Comparison of ENCODE assay signal across 22 cellular contexts in genomic region chr15:91909574-91909973, GRCh38. TPM values are rescaled to one million over a fixed set of nuclear protein-coding genes. Genes with fewer than 3 reads are reported as not detected.
DNase-seq lines count a peak whose midpoint lies in the region; ATAC-seq, FAIRE-seq and TF ChIP-seq lines count a peak whose summit lies in the region.
"Had no signal": no experiment of that assay in that cellular context is flagged by ENCODE, and none has a peak within 500 bp of the region (broad histone marks: within the 10 kb centered on the region; RNA-seq: fewer than 3 reads in every experiment).

No MANE protein-coding gene starts in this region.

- H2BK120ac ChIP-seq in H1 (replicated peaks; ENCODE audit: low read depth, low read length) = no peak overlapping the region

- no peaks in the 10 kb centered on the region for H3F3A ChIP-seq in GM23338 (replicated peaks; ENCODE audit: low read depth)

- H3K9me3 ChIP-seq in H1 (ENCODE audit: insufficient read depth in 2 of 2, low read depth in 1 of 2, low read length in 1 of 2) (no peaks in the 10 kb centered on the region), body of pancreas (no peaks in the 10 kb centered on the region)
- H3K9me3 ChIP-seq: heart left ventricle, left lung had no signal

- intact Hi-C loops in body of pancreas (cut with DNase I) = no loop called here

- 90% methylated on average over 7 of the region's 7 CpGs; no CpG with 5 or more reads in 1 of the 2 experiments for WGBS in H1 (ENCODE audit: extremely low coverage in 1 of 2, insufficient coverage in 1 of 2, insufficient read length in 1 of 2, insufficient replicate concordance in 2 of 2, low coverage in 1 of 2, low lambda C conversion rate in 2 of 2, missing lambda C conversion rate in 1 of 2), 2 experiments
- WGBS in body of pancreas, 2 donors = 67 to 76% methylated on average over 7 of the region's 7 CpGs

- H3K9me2 ChIP-seq in GM23338 (ENCODE audit: insufficient read depth) = no peaks in the 10 kb centered on the region

- no peak overlapping the region for H2BK12ac ChIP-seq in H1 (ENCODE audit: low read depth, low read length)

- H3K36me3 ChIP-seq in GM23338 (ENCODE audit: insufficient read depth) (no peaks in the 10 kb centered on the region; the same call in 1 of the 2 replicates), H1 (ENCODE audit: control insufficient read depth in 2 of 4, insufficient read depth in 4 of 4, low read length in 3 of 4) (no peaks in the 10 kb centered on the region), body of pancreas (replicated peaks in 1 of 2; ENCODE audit: insufficient read depth in 1 of 2, low read depth in 2 of 2) (no peaks in the 10 kb centered on the region)

- ATAC-seq in GM23338 (peak; percentile 93), GM19023 (IDR thresholded peaks at IDR 0.05; ENCODE audit: unreplicated experiment) (no peak), body of pancreas (no peak)
- ATAC-seq: activated CD8-positive, alpha-beta memory T cell treated with anti-CD3 and anti-CD28 coated beads, Interleukin-2, amount 10 ng/mL, durations not matched to agents 7 days and 5 days; heart left ventricle; left lung; natural killer cell had no signal

- no peak overlapping the region for H3K14ac ChIP-seq in H1 (ENCODE audit: insufficient read length)

- H2BK5ac ChIP-seq in H1 (ENCODE audit: low read depth, low read length) = no peak overlapping the region

- H3K27ac Mint-ChIP-seq in GM23338 = peak overlapping the region; percentile 56; the same call in 1 of the 2 replicates
- H3K27ac Mint-ChIP-seq: activated CD4-positive, alpha-beta T cell treated with anti-CD3 and anti-CD28 coated beads, Interleukin-2, amount 10 ng/mL, durations not matched to agents 24 days and 14 days; activated CD8-positive, alpha-beta memory T cell treated with anti-CD3 and anti-CD28 coated beads, Interleukin-2, amount 10 ng/mL, durations not matched to agents 7 days and 5 days; activated naive CD4-positive, alpha-beta T cell treated with anti-CD3 and anti-CD28 coated beads, Interleukin-2, amount 50 U/mL, for 24 hours; activated T-helper 1 cell treated with anti-CD3 and anti-CD28 coated beads, Interleukin-12 subunit alpha, Interleukin-12 subunit beta, Interleukin-2, Interleukin-4 antibody, amounts not matched to agents 30 ng/mL and 10 ng/mL and 1 ng/mL, durations not matched to agents 14 hours and 24 hours and 36 hours; T-helper 1 cell treated with Interleukin-12 subunit alpha and Interleukin-12 subunit beta and Interleukin-4 antibody, amounts not matched to agents 30 μg/mL and 1 μg/mL, for 36 hours had no signal

- H3K36me3 Mint-ChIP-seq in GM23338 (ENCODE audit: low read depth) = no peaks in the 10 kb centered on the region
- H3K36me3 Mint-ChIP-seq: activated CD8-positive, alpha-beta memory T cell treated with anti-CD3 and anti-CD28 coated beads, Interleukin-2, amount 10 ng/mL, durations not matched to agents 7 days and 5 days; natural killer cell had no signal

- no peak overlapping the region for H2BK15ac ChIP-seq in H1 (ENCODE audit: low read length)

- no peak overlapping the region for H2AK5ac ChIP-seq in H1 (ENCODE audit: low read depth, low read length)

- H3K4me1 ChIP-seq in GM23338 (ENCODE audit: insufficient read depth) = no peaks in the 10 kb centered on the region
- peaks cover 0 to 2% (median 0%) of the 10 kb centered on the region in 4 experiments; a peak in 2 of 7 replicates for H3K4me1 ChIP-seq in H1 (replicated peaks in 1 of 4; ENCODE audit: control insufficient read depth in 3 of 4, insufficient read depth in 4 of 4, low read length in 3 of 4)
- no peaks in the 10 kb centered on the region for H3K4me1 ChIP-seq in body of pancreas

- POLR2A ChIA-PET in H1 (lab: Charles Lee; ENCODE audit: partially characterized antibody) = no interaction called here

- DNase-seq in DMS153 (lab: John Stamatoyannopoulos, UW) = peak; percentile 67
- peak; percentile 28 for DNase-seq in GM23338 (ENCODE audit: low spot score)
- peak; percentile 75 for DNase-seq in NCI-H510A (lab: John Stamatoyannopoulos, UW)
- no peak for DNase-seq in H1 (ENCODE audit: low read depth in 1 of 2, low spot score in 2 of 2)
- no peak for DNase-seq in stimulated activated CD4-positive, alpha-beta T cell treated with anti-CD3 and anti-CD28 coated beads, Interleukin-4, amount 100 ng/mL, for 4 hours
- DNase-seq in body of pancreas = no peak
- DNase-seq: activated CD4-positive, alpha-beta T cell treated with anti-CD3 and anti-CD28 coated beads, Interleukin-2, amount 10 ng/mL, durations not matched to agents 24 days and 14 days; activated CD8-positive, alpha-beta memory T cell treated with anti-CD3 and anti-CD28 coated beads, Interleukin-2, amount 10 ng/mL, durations not matched to agents 7 days and 5 days; aorta; dorsolateral prefrontal cortex; heart left ventricle; left lung; natural killer cell; NCI-H2081 treated with DMSO at 0.1 percent for 48 hours; substantia nigra had no signal

- H2AFZ ChIP-seq in GM23338 = no peak overlapping the region
- no peak overlapping the region for H2AFZ ChIP-seq in H1 (ENCODE audit: low read length)

- no peak overlapping the region for H3K4ac ChIP-seq in H1 (replicated peaks; ENCODE audit: insufficient read length, low read depth, low read length)

- H3K27me3 ChIP-seq in GM23338 (ENCODE audit: insufficient read depth) = no peaks in the 10 kb centered on the region
- H3K27me3 ChIP-seq in H1 (replicated peaks in 1 of 4; ENCODE audit: control insufficient read depth in 3 of 4, extremely low read depth in 1 of 4, insufficient read depth in 3 of 4, low read length in 3 of 4) = no peaks in the 10 kb centered on the region
- H3K27me3 ChIP-seq in body of pancreas = no peaks in the 10 kb centered on the region
- H3K27me3 ChIP-seq: dorsolateral prefrontal cortex, heart left ventricle, left lung had no signal

- no peak for TF ChIP-seq POLR2A in H1 (IDR thresholded peaks at IDR 0.05; ENCODE audit: control extremely low read depth in 1 of 2, low read depth in 2 of 2, low read length in 2 of 2)
- no peak for TF ChIP-seq POLR2A in body of pancreas (IDR thresholded peaks at IDR 0.05)

- no peaks in the 10 kb centered on the region for H3K23me2 ChIP-seq in H1 (ENCODE audit: low read depth, low read length)

- TF ChIP-seq CTCF in GM23338 (conservative IDR thresholded peaks at IDR 0.05; ENCODE audit: low read depth in 2 of 2) = no peak
- no peak for TF ChIP-seq CTCF in H1 (IDR thresholded peaks at IDR 0.05; ENCODE audit: control extremely low read depth in 1 of 3, insufficient read depth in 1 of 3, low read depth in 1 of 3, low read length in 3 of 3)
- TF ChIP-seq CTCF in body of pancreas (IDR thresholded peaks at IDR 0.05) = no peak

- no peak for TF ChIP-seq EP300 in H1 (IDR thresholded peaks at IDR 0.05; ENCODE audit: borderline replicate concordance in 1 of 2, low read depth in 2 of 2, low read length in 2 of 2)

- H3K4me2 ChIP-seq in GM23338 (no peak overlapping the region), H1 (ENCODE audit: insufficient read depth in 1 of 2, low read depth in 2 of 2, low read length in 2 of 2) (no peak overlapping the region)

- H3K4me3 Mint-ChIP-seq in GM23338 = no peak overlapping the region
- H3K4me3 Mint-ChIP-seq: activated CD4-positive, alpha-beta T cell treated with anti-CD3 and anti-CD28 coated beads, Interleukin-2, amount 10 ng/mL, durations not matched to agents 24 days and 14 days; activated CD8-positive, alpha-beta memory T cell treated with anti-CD3 and anti-CD28 coated beads, Interleukin-2, amount 10 ng/mL, durations not matched to agents 7 days and 5 days; activated naive CD4-positive, alpha-beta T cell treated with anti-CD3 and anti-CD28 coated beads, Interleukin-2, amount 50 U/mL, for 24 hours; activated T-helper 1 cell treated with anti-CD3 and anti-CD28 coated beads, Interleukin-12 subunit alpha, Interleukin-12 subunit beta, Interleukin-2, Interleukin-4 antibody, amounts not matched to agents 30 ng/mL and 10 ng/mL and 1 ng/mL, durations not matched to agents 14 hours and 24 hours and 36 hours; CD14-positive monocyte; central memory CD8-positive, alpha-beta T cell; natural killer cell; T-helper 1 cell treated with Interleukin-12 subunit alpha and Interleukin-12 subunit beta and Interleukin-4 antibody, amounts not matched to agents 30 μg/mL and 1 μg/mL, for 36 hours had no signal

- CTCF ChIA-PET in H1 (lab: Charles Lee; ENCODE audit: partially characterized antibody) = interaction anchor here (0.8 to 2.3 kb wide), 5 partner anchors 17 to 169 kb away, joined by 3 to 10 read pairs (median 3); no protein-coding TSS in a partner anchor

- H4K91ac ChIP-seq in H1 (replicated peaks; ENCODE audit: insufficient read length, low read length) = no peak overlapping the region

- H3K27me3 Mint-ChIP-seq in GM23338 (ENCODE audit: insufficient read depth, low read depth, poor library complexity) = peaks cover 3% of the 10 kb centered on the region
- H3K27me3 Mint-ChIP-seq: activated CD4-positive, alpha-beta T cell treated with anti-CD3 and anti-CD28 coated beads, Interleukin-2, amount 10 ng/mL, durations not matched to agents 24 days and 14 days; activated CD8-positive, alpha-beta memory T cell treated with anti-CD3 and anti-CD28 coated beads, Interleukin-2, amount 10 ng/mL, durations not matched to agents 7 days and 5 days; activated naive CD4-positive, alpha-beta T cell treated with anti-CD3 and anti-CD28 coated beads, Interleukin-2, amount 50 U/mL, for 24 hours; central memory CD8-positive, alpha-beta T cell had no signal

- no peak overlapping the region for H4K5ac ChIP-seq in H1 (ENCODE audit: insufficient read length, low read depth, low read length)

- H2BK20ac ChIP-seq in H1 (ENCODE audit: low read length) = no peak overlapping the region

- H3K9me3 Mint-ChIP-seq in GM23338 = no peaks in the 10 kb centered on the region
- H3K9me3 Mint-ChIP-seq: activated CD4-positive, alpha-beta T cell treated with anti-CD3 and anti-CD28 coated beads, Interleukin-2, amount 10 ng/mL, durations not matched to agents 24 days and 14 days; activated naive CD4-positive, alpha-beta T cell treated with anti-CD3 and anti-CD28 coated beads, Interleukin-2, amount 50 U/mL, for 24 hours; activated T-helper 1 cell treated with anti-CD3 and anti-CD28 coated beads, Interleukin-12 subunit alpha, Interleukin-12 subunit beta, Interleukin-2, Interleukin-4 antibody, amounts not matched to agents 30 ng/mL and 10 ng/mL and 1 ng/mL, durations not matched to agents 14 hours and 24 hours and 36 hours; central memory CD8-positive, alpha-beta T cell; natural killer cell; T-helper 1 cell treated with Interleukin-12 subunit alpha and Interleukin-12 subunit beta and Interleukin-4 antibody, amounts not matched to agents 30 μg/mL and 1 μg/mL, for 36 hours had no signal

- H3K56ac ChIP-seq in H1 (replicated peaks; ENCODE audit: insufficient read length, low read depth, low read length) = no peak overlapping the region

- H3K79me1 ChIP-seq in H1 (ENCODE audit: low read depth, low read length) = no peaks in the 10 kb centered on the region; the same call in 1 of the 2 replicates

- FAIRE-seq in H1 (lab: Jason Lieb, UNC) = no peak
- FAIRE-seq: RCC 7860 had no signal

- H3K79me2 ChIP-seq in GM23338 (replicated peaks; ENCODE audit: insufficient read depth) (peaks cover 8% of the 10 kb centered on the region), H1 (ENCODE audit: control insufficient read depth in 1 of 2, insufficient read depth in 2 of 2, low read length in 2 of 2) (no peaks in the 10 kb centered on the region)

- H3K18ac ChIP-seq in H1 (ENCODE audit: extremely low read depth, low read length) = peak overlapping the region; percentile 41; the same call in 1 of the 2 replicates

- no peak overlapping the region for H3K9ac ChIP-seq in H1 (replicated peaks in 1 of 4; ENCODE audit: extremely low read depth in 1 of 4, low read depth in 3 of 4, low read length in 3 of 4)

- no peaks in the 10 kb centered on the region for H4K20me1 ChIP-seq in GM23338 (replicated peaks; ENCODE audit: insufficient read depth)
- H4K20me1 ChIP-seq in H1 (replicated peaks in 1 of 2; ENCODE audit: control insufficient read depth in 1 of 2, insufficient read depth in 2 of 2, low read length in 2 of 2) = no peaks in the 10 kb centered on the region

- H3K23ac ChIP-seq in H1 (ENCODE audit: insufficient read length) = no peak overlapping the region

- H4K8ac ChIP-seq in H1 (ENCODE audit: extremely low read depth, insufficient read depth, low read length) = no peak overlapping the region

- no peak for TF ChIP-seq RAD21 in H1 (IDR thresholded peaks at IDR 0.05 in 1 of 2, conservative IDR thresholded peaks at IDR 0.05 in 1 of 2; ENCODE audit: low read depth in 2 of 2, low read length in 2 of 2)

- H3K27ac ChIP-seq in GM23338 (ENCODE audit: low read depth) = 0 out of 2 replicates have a peak overlapping the region, but pooled peaks have one; percentile 19
- no peak overlapping the region for H3K27ac ChIP-seq in H1 (ENCODE audit: low read depth, low read length)
- no peak overlapping the region for H3K27ac ChIP-seq in body of pancreas
- H3K27ac ChIP-seq: heart left ventricle, left lung had no signal

- peaks cover 15% of the 10 kb centered on the region for H3K4me1 Mint-ChIP-seq in GM23338

- H3K4me3 ChIP-seq in GM23338 (no peak overlapping the region), H1 (ENCODE audit: extremely low read depth in 1 of 4, insufficient read depth in 2 of 4, low read depth in 3 of 4, low read length in 4 of 4) (no peak overlapping the region), body of pancreas (no peak overlapping the region)
- H3K4me3 ChIP-seq: dorsolateral prefrontal cortex, heart left ventricle, left lung had no signal

RNA-seq across cellular contexts. Expression of gene SLCO3A1, which starts 56.1 kb away (rescaled TPM):
- total RNA-seq in GM23338 (2014; rRNA removed; shearing (Covaris generic)) = 9.4 and 11.5 TPM in 2 replicates
- polyA plus RNA-seq in GM23338 (2016; fragmentation: Nextera tagmentation; extraction: Ambion mirVana) (7.3 and 10.7 TPM in 2 replicates), H1 (2011; rRNA removed) (20.4 and 23.4 TPM in 2 replicates)
- 15.1 and 15.3 TPM in 2 replicates for total RNA-seq in H1 (2021; fragmentation: NEBNext Ultra II Directional; extraction: Animal tissue kit (Norgen Biotek cat#: 25700))
- 12.0 TPM for polyA plus RNA-seq in H1 (2011; cell fraction: cytosol; rRNA removed)
- 24.1 TPM for polyA plus RNA-seq in H1 (2011; cell fraction: nucleus; rRNA removed)
- polyA plus RNA-seq in H1 (2012, experiment 1 of 2) = 12.7 to 14.0 TPM (median 13.7 TPM) in 4 replicates
- polyA plus RNA-seq in H1 (2012, experiment 2 of 2) = 10.1 TPM
- 12.0 TPM for polyA plus RNA-seq in H1 (2013, experiment 1 of 2)
- polyA plus RNA-seq in H1 (2013, experiment 2 of 2) = 14.2 TPM
- polyA minus RNA-seq in H1 (2011; rRNA and poly(A)+ RNA removed) = 36.9 and 53.2 TPM in 2 replicates
- polyA minus RNA-seq in H1 (2011; cell fraction: cytosol; rRNA and poly(A)+ RNA removed) = 16.9 TPM
- 23.3 TPM for polyA minus RNA-seq in H1 (2011; cell fraction: nucleus; rRNA and poly(A)+ RNA removed)
- 10 to 100 TPM in 1 of 2 donors, 1 to 10 TPM in 1; 5.7 to 12.9 TPM for total RNA-seq in body of pancreas

Comparison
In these comparisons a context has a peak if more than half of its experiments do, and no peak if none do; other contexts are left out.
1. DNase-seq: peak in DMS153 (single experiment), GM23338 (single experiment) and NCI-H510A (single experiment); none in H1 (0 of 2), stimulated activated CD4-positive, alpha-beta T cell treated with anti-CD3 and anti-CD28 coated beads, Interleukin-4, amount 100 ng/mL, for 4 hours (0 of 2) and body of pancreas (0 of 4).